10 cellular contexts compared by ENCODE assay signal in the genomic region with DNA sequence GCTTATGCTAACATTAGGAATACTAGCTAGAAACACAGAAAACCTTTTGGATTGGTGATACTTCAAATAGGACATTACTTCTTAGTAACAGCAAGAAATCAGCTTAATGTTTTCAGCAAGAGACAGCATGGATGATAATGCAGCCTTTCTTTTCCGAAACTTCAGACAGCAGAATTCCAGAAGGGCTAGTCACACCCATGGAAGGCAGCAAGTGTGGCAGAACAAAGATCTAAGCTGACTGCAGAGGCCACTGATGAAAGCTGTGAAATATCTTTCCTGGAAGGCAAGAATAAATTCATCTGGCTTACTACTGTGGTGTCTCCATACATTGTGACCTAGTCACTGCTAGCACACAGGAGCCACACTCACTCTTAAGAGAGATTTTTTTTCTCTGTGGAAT.
DNase-seq lines count a peak whose midpoint lies in the region; ATAC-seq and TF ChIP-seq lines count a peak whose summit lies in the region.
"Had no signal": no experiment of that assay in that cellular context is flagged by ENCODE, and none has a peak within 500 bp of the region (broad histone marks: within the 10 kb centered on the region; RNA-seq: fewer than 3 reads in every experiment).

No MANE protein-coding gene starts in this region.

- H3K27ac Mint-ChIP-seq in endothelial cell (ENCODE audit: unreplicated experiment) = no peak overlapping the region

- no peak for ATAC-seq in GM18858 (IDR thresholded peaks at IDR 0.05; ENCODE audit: unreplicated experiment)
- ATAC-seq in GM21825 (IDR thresholded peaks at IDR 0.05; ENCODE audit: unreplicated experiment) = no peak

- H3K4me3 Mint-ChIP-seq in endothelial cell (ENCODE audit: unreplicated experiment) = peak overlapping the region; percentile 27

- no peak for TF ChIP-seq CTCF in endothelial cell (IDR thresholded peaks at IDR 0.05; ENCODE audit: unreplicated experiment)

- peaks cover 28% of the 10 kb centered on the region for H3K36me3 Mint-ChIP-seq in endothelial cell (ENCODE audit: low read depth, unreplicated experiment)

- H3K27me3 Mint-ChIP-seq in endothelial cell (ENCODE audit: unreplicated experiment) = peaks cover 6% of the 10 kb centered on the region

- no peaks in the 10 kb centered on the region for H3K4me1 Mint-ChIP-seq in endothelial cell (ENCODE audit: unreplicated experiment)

- peak; percentile 31 for DNase-seq in M059J (ENCODE audit: low read depth)
- DNase-seq in endothelial cell (ENCODE audit: low spot score) = no peak
- DNase-seq in kidney tubule cell (ENCODE audit: low spot score) = peak; percentile 61
- DNase-seq in superior temporal gyrus (ENCODE audit: extremely low spot score) = peak; percentile 38
- DNase-seq in T-helper 9 cell = no peak
- no peak for DNase-seq in activated CD8-positive, alpha-beta memory T cell treated with anti-CD3 and anti-CD28 coated beads, Interleukin-2, amount 50 U/mL, for 4 hours
- DNase-seq: NCI-H2107, Peyer's patch had no signal

- H3K9me3 Mint-ChIP-seq in endothelial cell (ENCODE audit: unreplicated experiment) = no peaks in the 10 kb centered on the region

Comparison
In these comparisons a context has a peak if more than half of its experiments do, and no peak if none do; other contexts are left out.
1. DNase-seq: peak in M059J (single experiment), kidney tubule cell (single experiment) and superior temporal gyrus (single experiment); none in endothelial cell (single experiment), T-helper 9 cell (single experiment) and activated CD8-positive, alpha-beta memory T cell treated with anti-CD3 and anti-CD28 coated beads, Interleukin-2, amount 50 U/mL, for 4 hours (single experiment).